In genomic region chr9:110311978-110312377, GRCh38 we compare ENCODE assay signal across 4 cellular contexts. TPM values are rescaled to one million over a fixed set of nuclear protein-coding genes. Genes with fewer than 3 reads are reported as not detected.
"Had no signal": no experiment of that assay in that cellular context is flagged by ENCODE, and none has a peak within 500 bp of the region (broad histone marks: within the 10 kb centered on the region; RNA-seq: fewer than 3 reads in every experiment).

No MANE protein-coding gene starts in this region.

RNA-seq across cellular contexts. Expression of gene TXNDC8, which starts 25.7 kb away (rescaled TPM):
- total RNA-seq: LHCN-M2, M059J, MCF 10A, NCI-H460 had no signal
